In the genomic region with DNA sequence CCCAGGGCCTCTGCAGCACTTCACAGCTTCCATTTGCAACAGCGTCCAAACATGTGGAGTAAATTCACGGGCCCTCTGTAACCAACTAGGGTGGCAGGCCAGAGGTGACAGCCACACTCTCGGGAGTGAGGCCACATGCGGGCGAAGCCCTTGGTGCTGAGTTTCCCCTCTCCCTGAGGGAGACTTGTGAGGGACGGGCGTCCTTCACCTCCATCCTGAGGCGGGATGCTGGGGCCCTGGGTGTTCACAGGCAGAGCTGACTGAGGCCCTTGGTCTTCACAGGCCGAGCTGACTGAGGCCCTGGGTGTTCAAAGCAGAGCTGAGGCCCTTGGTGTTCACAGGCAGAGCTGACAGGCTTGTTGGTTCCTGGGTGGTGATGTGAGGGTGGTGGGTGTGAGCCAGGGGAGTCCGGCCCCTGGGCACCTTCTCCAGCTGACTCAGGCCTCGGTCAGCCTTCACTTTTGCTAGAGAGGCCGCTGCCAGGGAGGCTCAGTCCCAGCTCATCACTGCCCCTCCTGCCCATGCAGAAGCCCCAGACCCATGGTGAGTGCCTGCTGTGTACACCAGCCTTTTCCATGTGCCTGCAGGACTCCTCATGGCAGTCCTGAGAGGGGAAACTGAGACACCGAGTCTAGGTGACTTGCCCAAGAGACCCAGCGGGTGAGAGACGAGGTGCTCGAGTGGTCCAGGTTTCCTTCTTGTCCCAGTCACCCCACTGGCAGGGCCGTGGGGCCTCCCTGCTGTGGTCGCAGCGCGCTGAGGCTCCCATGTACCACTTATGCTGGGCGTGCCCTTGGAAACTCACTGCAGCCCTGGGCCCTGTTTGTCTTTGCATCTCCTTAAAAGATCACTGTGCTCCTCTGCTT, we compare ENCODE assay signal across 1 cellular context.
TF ChIP-seq lines count a peak whose summit lies in the region.

No MANE protein-coding gene starts in this region.

TF ChIP-seq in HepG2, 621 proteins besides CTCF, POLR2A, EP300 and RAD21 (continued from another document):
- TF ChIP-seq ZKSCAN8 (CRISPR knock-in tag; IDR thresholded peaks at IDR 0.05; ENCODE audit: borderline replicate concordance): no peak
- TF ChIP-seq, protein P1, sequence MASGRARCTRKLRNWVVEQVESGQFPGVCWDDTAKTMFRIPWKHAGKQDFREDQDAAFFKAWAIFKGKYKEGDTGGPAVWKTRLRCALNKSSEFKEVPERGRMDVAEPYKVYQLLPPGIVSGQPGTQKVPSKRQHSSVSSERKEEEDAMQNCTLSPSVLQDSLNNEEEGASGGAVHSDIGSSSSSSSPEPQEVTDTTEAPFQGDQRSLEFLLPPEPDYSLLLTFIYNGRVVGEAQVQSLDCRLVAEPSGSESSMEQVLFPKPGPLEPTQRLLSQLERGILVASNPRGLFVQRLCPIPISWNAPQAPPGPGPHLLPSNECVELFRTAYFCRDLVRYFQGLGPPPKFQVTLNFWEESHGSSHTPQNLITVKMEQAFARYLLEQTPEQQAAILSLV (CRISPR knock-in tag; IDR thresholded peaks at IDR 0.05; ENCODE audit: borderline replicate concordance): no peak
- TF ChIP-seq PPARG (CRISPR knock-in tag; conservative IDR thresholded peaks at IDR 0.05): no peak
- no peak for TF ChIP-seq AHR (CRISPR knock-in tag; IDR thresholded peaks at IDR 0.05)
- no peak for TF ChIP-seq ZNF292 (CRISPR knock-in tag; IDR thresholded peaks at IDR 0.05; ENCODE audit: borderline replicate concordance, low read depth)
